8 cellular contexts compared by ENCODE assay signal in the genomic region with DNA sequence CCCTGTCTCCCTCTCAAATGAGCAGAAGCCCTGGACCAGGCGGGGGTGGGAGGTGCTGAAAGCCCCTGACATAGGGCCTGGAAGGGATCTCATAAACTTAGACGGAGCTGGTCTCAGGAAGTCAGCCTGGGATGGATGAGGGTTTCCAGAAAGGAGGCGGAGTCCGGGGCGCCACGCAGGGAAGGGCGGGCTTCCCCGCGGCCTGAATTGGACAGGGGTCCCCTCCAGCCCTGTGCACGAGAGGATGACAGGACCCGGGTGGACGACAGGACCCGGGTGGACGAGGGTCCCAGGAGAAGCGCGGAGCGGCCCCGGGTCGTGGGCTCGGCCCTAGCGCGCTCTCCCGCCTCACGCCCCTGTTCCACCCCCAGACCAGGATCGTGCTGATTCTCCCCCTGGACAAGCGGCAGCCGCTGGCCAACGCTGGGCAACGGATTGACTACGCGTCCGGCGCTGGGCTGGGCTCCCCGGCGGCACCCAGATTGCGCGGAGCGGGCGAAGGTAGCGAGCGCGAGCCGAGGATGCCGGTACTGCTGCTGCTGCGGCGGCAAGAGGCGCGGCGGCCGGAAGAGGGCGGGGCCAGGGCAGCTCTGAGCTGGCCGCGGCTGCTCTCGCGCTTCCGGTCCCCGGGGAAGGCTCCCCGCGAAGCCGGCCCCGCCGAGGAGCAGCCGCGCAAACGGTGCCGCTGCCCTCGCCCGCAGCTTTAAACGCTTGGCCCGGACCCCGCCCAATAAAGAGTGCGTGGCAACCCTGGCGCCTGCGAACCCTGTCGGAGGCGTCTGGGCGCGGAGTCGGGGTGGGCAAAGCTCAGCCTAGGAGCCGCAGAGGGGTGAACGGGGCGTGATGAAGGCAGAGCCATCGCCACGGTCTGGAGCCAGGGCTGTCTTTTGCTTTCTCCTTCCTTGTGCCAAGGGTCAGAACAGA. TPM values are rescaled to one million over a fixed set of nuclear protein-coding genes. Genes with fewer than 3 reads are reported as not detected.
DNase-seq lines count a peak whose midpoint lies in the region; ATAC-seq and TF ChIP-seq lines count a peak whose summit lies in the region.

No MANE protein-coding gene starts in this region.

- peak overlapping the region; percentile 93 for H2AFZ ChIP-seq in parathyroid adenoma

- H3K27ac ChIP-seq in parathyroid adenoma (peak overlapping the region; percentile 60), transverse colon (peak overlapping the region; percentile 87 to 90 (median 89))

- H3K27me3 ChIP-seq in parathyroid adenoma (ENCODE audit: control insufficient read depth, insufficient read depth, low read length): no peaks in the 10 kb centered on the region
- no peaks in the 10 kb centered on the region for H3K27me3 ChIP-seq in transverse colon

- H3K9ac ChIP-seq in parathyroid adenoma: peak overlapping the region; percentile 32

- H3K9me3 ChIP-seq in parathyroid adenoma (ENCODE audit: control insufficient read depth, low read length) (no peaks in the 10 kb centered on the region), transverse colon (no peaks in the 10 kb centered on the region)

- H3K36me3 ChIP-seq in parathyroid adenoma (ENCODE audit: control insufficient read depth, insufficient read depth, low read length): no peaks in the 10 kb centered on the region
- peaks cover 0 to 4% (median 1%) of the 10 kb centered on the region in 4 donors for H3K36me3 ChIP-seq in transverse colon

- peak overlapping the region; percentile 92 for H3K4me2 ChIP-seq in parathyroid adenoma (ENCODE audit: low read length)

- no peaks in the 10 kb centered on the region for H3K79me2 ChIP-seq in parathyroid adenoma

- in situ Hi-C loops in transverse colon (cut with MboI; ENCODE audit: low pct_ligation_motif_present in 1 of 4, low pct_unique_long_range_greater_than_20kb in 1 of 4, low sequenced_read_pairs in 3 of 4): no loop called here

- H3K4me3 ChIP-seq in NB4 (ENCODE audit: low read depth, low read length): peak overlapping the region; percentile 71
- peak overlapping the region; percentile 70 for H3K4me3 ChIP-seq in parathyroid adenoma (ENCODE audit: low read depth, low read length)
- peak overlapping the region; percentile 32 to 71 (median 52) for H3K4me3 ChIP-seq in transverse colon

- H3K4me1 ChIP-seq in parathyroid adenoma (peaks cover 21% of the 10 kb centered on the region), transverse colon (peaks cover 15 to 40% (median 32%) of the 10 kb centered on the region in 4 donors)

- DNase-seq in D341Med (ENCODE audit: low spot score): peak; percentile 96
- DNase-seq in NB4 (ENCODE audit: low read depth): peak; percentile 90
- DNase-seq in SW480 (ENCODE audit: low spot score): peak; percentile 91
- DNase-seq in activated naive CD8-positive, alpha-beta T cell treated with anti-CD3 and anti-CD28 coated beads, Interleukin-2, amount 50 U/mL, for 16 hours (ENCODE audit: low read depth, low spot score): peak; percentile 64
- DNase-seq in cardiac septum (ENCODE audit: low spot score): peak; percentile 93
- peak; percentile 89 for DNase-seq in transverse colon

- TF ChIP-seq POLR2A in NB4 (IDR thresholded peaks at IDR 0.05; ENCODE audit: extremely low read depth, insufficient read length) (peak; percentile 44), transverse colon (IDR thresholded peaks at IDR 0.05) (peak; percentile 70)

- 1% methylated on average over 29 of the region's 84 CpGs; no CpG with 5 or more reads in 1 of the 2 donors for WGBS in transverse colon (ENCODE audit: low coverage in 1 of 2), 2 donors

- ATAC-seq in GM21717 (IDR thresholded peaks at IDR 0.05; ENCODE audit: unreplicated experiment): peak; percentile 62

- TF ChIP-seq CTCF in NB4 (IDR thresholded peaks at IDR 0.05; ENCODE audit: low read depth, low read length): no peak
- no peak for TF ChIP-seq CTCF in parathyroid adenoma (IDR thresholded peaks at IDR 0.05)
- TF ChIP-seq CTCF in transverse colon (IDR thresholded peaks at IDR 0.05): peak in 1 of 5 experiments; percentile 22

- intact Hi-C loops in cardiac septum (cut with DNase I): no loop called here
- intact Hi-C loops in transverse colon (cut with DNase I; ENCODE audit: low total_unique reads): loop anchor here (2.0 kb wide), 1 partner anchor 57 kb away; the partner anchor contains the start of gene PXMP4

- TF ChIP-seq EP300 in transverse colon (IDR thresholded peaks at IDR 0.05; ENCODE audit: low read depth): no peak

RNA-seq across cellular contexts. Expression of gene C20orf144, which starts 1.3 kb away (rescaled TPM):
- total RNA-seq in cardiac septum (not detected), transverse colon (not detected)

RNA-seq across cellular contexts. Expression of gene ACTL10, which starts 3.3 kb away (rescaled TPM):
- total RNA-seq in cardiac septum (0.46 TPM), transverse colon (10 to 100 TPM in 1 of 4 donors, 1 to 10 TPM in 2, not detected in 1; 1.5 to 14.1 (median 3.0) TPM)

RNA-seq across cellular contexts. Expression of gene NECAB3, which starts 10.8 kb away (rescaled TPM):
- total RNA-seq in cardiac septum (77.0 TPM), transverse colon (100 to 1,000 TPM in 1 of 4 donors, 10 to 100 TPM in 3; 26.1 to 180 (median 94.5) TPM)

RNA-seq across cellular contexts. Expression of gene E2F1, which starts 22.8 kb away (rescaled TPM):
- total RNA-seq in cardiac septum (2.3 TPM), transverse colon (1 to 10 TPM in 3 of 4 donors, not detected in 1; 1.2 to 2.7 (median 2.1) TPM)

RNA-seq across cellular contexts. Expression of gene PXMP4, which starts 56.7 kb away (rescaled TPM):
- total RNA-seq in cardiac septum: 8.9 TPM
- 10 to 100 TPM in 1 of 4 donors, 1 to 10 TPM in 3; 1.6 to 12.0 (median 5.5) TPM for total RNA-seq in transverse colon

Comparison
In these comparisons a context has a peak if more than half of its experiments do, and no peak if none do; other contexts are left out.
1. Peak in every context shown above with its lines: DNase-seq, ATAC-seq, H3K4me3 ChIP-seq and H3K27ac ChIP-seq.